ENCODE assay signal across 18 cellular contexts in the genomic region with DNA sequence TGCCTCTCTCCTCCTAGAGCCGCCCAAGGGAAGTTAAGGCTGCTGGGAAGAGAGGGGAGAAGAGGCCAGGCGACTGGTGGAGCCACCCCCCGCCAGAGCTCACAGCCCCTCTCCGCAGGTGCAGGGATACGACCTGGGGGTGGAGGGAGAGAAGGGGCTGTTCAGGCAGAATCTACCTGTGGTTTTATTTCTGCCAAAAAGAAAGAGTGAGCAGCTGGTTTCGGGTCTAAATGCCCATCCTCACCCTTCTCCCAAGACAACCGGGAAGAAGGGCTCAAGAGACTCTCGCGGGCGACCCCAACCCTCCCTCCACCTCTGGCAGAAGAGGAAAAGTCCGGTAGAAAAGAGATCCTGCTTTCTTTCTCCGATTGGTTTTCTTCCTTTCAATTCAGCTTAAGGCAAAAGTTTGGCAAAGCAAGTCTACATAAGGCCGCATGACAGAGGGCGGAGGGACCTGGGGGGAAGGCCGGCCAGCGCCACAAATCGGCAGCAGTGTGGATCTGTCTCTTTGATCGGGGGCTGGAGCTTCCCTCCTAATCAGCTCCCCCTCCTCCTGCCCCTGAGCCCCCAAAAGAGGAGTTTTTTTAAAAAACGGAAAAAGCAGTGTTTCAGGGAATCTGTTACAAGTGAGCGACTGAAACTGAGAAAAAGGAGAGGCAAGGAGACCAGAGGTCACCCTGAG. TPM values are rescaled to one million over a fixed set of nuclear protein-coding genes. Genes with fewer than 3 reads are reported as not detected.
DNase-seq lines count a peak whose midpoint lies in the region; ATAC-seq and TF ChIP-seq lines count a peak whose summit lies in the region.
"Had no signal": no experiment of that assay in that cellular context is flagged by ENCODE, and none has a peak within 500 bp of the region (broad histone marks: within the 10 kb centered on the region; RNA-seq: fewer than 3 reads in every experiment).

No MANE protein-coding gene starts in this region.

- peak overlapping the region; percentile 16 for H3K27ac Mint-ChIP-seq in activated CD4-positive, alpha-beta memory T cell treated with anti-CD3 and anti-CD28 coated beads, Interleukin-2, amount 10 ng/mL, durations not matched to agents 7 days and 5 days
- peak overlapping the region; percentile 27 to 70 (median 50) for H3K27ac Mint-ChIP-seq in immature natural killer cell
- H3K27ac Mint-ChIP-seq: activated T-cell treated with anti-CD3 and anti-CD28 coated beads, Interleukin-2, amount 50 U/mL, for 72 hours; nephron had no signal

- H3K27ac ChIP-seq in A673 (ENCODE audit: low read depth, low read length, poor library complexity, severe bottlenecking): peak overlapping the region; percentile 47
- peak overlapping the region; percentile 98 for H3K27ac ChIP-seq in BLaER1
- H3K27ac ChIP-seq: thyroid gland had no signal

- CTCF ChIA-PET in A673 (lab: Charles Lee): no interaction called here
- CTCF ChIA-PET in activated CD4-positive, alpha-beta memory T cell treated with anti-CD3 and anti-CD28 coated beads, Interleukin-2, amount 10 ng/mL, durations not matched to agents 7 days and 5 days (lab: Charles Lee): no interaction called here

- H3K9me3 ChIP-seq in A673 (ENCODE audit: low read depth, low read length, poor library complexity, severe bottlenecking) (no peaks in the 10 kb centered on the region), BLaER1 (no peaks in the 10 kb centered on the region), MG63 (no peaks in the 10 kb centered on the region)
- H3K9me3 ChIP-seq: BE2C, thyroid gland had no signal

- H3K27me3 Mint-ChIP-seq in activated CD4-positive, alpha-beta memory T cell treated with anti-CD3 and anti-CD28 coated beads, Interleukin-2, amount 10 ng/mL, durations not matched to agents 7 days and 5 days: no peaks in the 10 kb centered on the region
- peaks cover 15 to 21% (median 19%) of the 10 kb centered on the region in 3 donors for H3K27me3 Mint-ChIP-seq in immature natural killer cell (ENCODE audit: low read depth in 3 of 3)

- ATAC-seq in HG03521 (IDR thresholded peaks at IDR 0.05; ENCODE audit: unreplicated experiment) (no peak), HG02588 (IDR thresholded peaks at IDR 0.05; ENCODE audit: unreplicated experiment) (no peak)
- ATAC-seq: activated T-cell treated with anti-CD3 and anti-CD28 coated beads, Interleukin-2, amount 50 U/mL, for 72 hours had no signal

- no peak for TF ChIP-seq CTCF in A673 (conservative IDR thresholded peaks at IDR 0.05; ENCODE audit: low read depth, low read length)

- no peaks in the 10 kb centered on the region for H3K36me3 ChIP-seq in A673 (ENCODE audit: insufficient read depth, low read length, poor library complexity, severe bottlenecking)
- H3K36me3 ChIP-seq in BLaER1: peaks cover 24% of the 10 kb centered on the region
- H3K36me3 ChIP-seq in MG63: no peaks in the 10 kb centered on the region
- H3K36me3 ChIP-seq: BE2C, thyroid gland had no signal

- no peaks in the 10 kb centered on the region for H4K20me1 ChIP-seq in BLaER1

- intact Hi-C loops in A673 (cut with micrococcal nuclease; ENCODE audit: unreplicated experiment): no loop called here

- H3K4me1 ChIP-seq in A673 (ENCODE audit: insufficient read depth, low read length, poor library complexity, severe bottlenecking) (peaks cover 31% of the 10 kb centered on the region), BLaER1 (peaks cover 94% of the 10 kb centered on the region)
- H3K4me1 ChIP-seq: BE2C, thyroid gland had no signal

- BruUV-seq in A673 (replicated peaks; lab: Mats Ljungman, UMichigan): no TSS peak

- H3K4me3 Mint-ChIP-seq in activated CD4-positive, alpha-beta memory T cell treated with anti-CD3 and anti-CD28 coated beads, Interleukin-2, amount 10 ng/mL, durations not matched to agents 7 days and 5 days: no peak overlapping the region
- H3K4me3 Mint-ChIP-seq in immature natural killer cell: no peak overlapping the region
- H3K4me3 Mint-ChIP-seq: activated T-cell treated with anti-CD3 and anti-CD28 coated beads, Interleukin-2, amount 50 U/mL, for 72 hours; nephron had no signal

- POLR2A ChIA-PET in A673 (lab: Charles Lee; ENCODE audit: low non-redundant PET): no interaction called here
- POLR2A ChIA-PET in activated CD4-positive, alpha-beta memory T cell treated with anti-CD3 and anti-CD28 coated beads, Interleukin-2, amount 10 ng/mL, durations not matched to agents 7 days and 5 days (lab: Charles Lee): interaction anchor here (11.8 kb wide), 1 partner anchor 10 kb away, joined by 557 read pairs; a partner anchor contains a TSS

- peaks cover 73% of the 10 kb centered on the region for H3K36me3 Mint-ChIP-seq in activated CD4-positive, alpha-beta memory T cell treated with anti-CD3 and anti-CD28 coated beads, Interleukin-2, amount 10 ng/mL, durations not matched to agents 7 days and 5 days (ENCODE audit: low read depth)
- H3K36me3 Mint-ChIP-seq in immature natural killer cell: peaks cover 5 to 18% (median 10%) of the 10 kb centered on the region in 3 donors

- DNase-seq in A673 (ENCODE audit: low spot score) (no peak), immature natural killer cell (no peak), D341Med (ENCODE audit: low spot score) (no peak), MG63 (no peak)
- DNase-seq in activated CD4-positive, alpha-beta memory T cell treated with anti-CD3 and anti-CD28 coated beads, Interleukin-2, amount 10 ng/mL, durations not matched to agents 7 days and 5 days: no peak
- DNase-seq: activated CD4-positive, alpha-beta T cell treated with anti-CD3 and anti-CD28 coated beads for 48 hours; activated T-cell treated with anti-CD3 and anti-CD28 coated beads, Interleukin-2, amount 50 U/mL, for 72 hours; BE2C; mammary epithelial cell; MM.1S; NCI-H1694 treated with DMSO at 0.1 percent for 48 hours; stimulated activated CD4-positive, alpha-beta T cell treated with anti-CD3 and anti-CD28 coated beads, Interleukin-12 subunit alpha, Interleukin-12 subunit beta, amount 100 ng/mL, for 4 hours; thyroid gland had no signal

- H3K4me3 ChIP-seq in A673 (ENCODE audit: low read depth, low read length, poor library complexity, severe bottlenecking) (no peak overlapping the region), BLaER1 (no peak overlapping the region), MG63 (no peak overlapping the region)
- H3K4me3 ChIP-seq: thyroid gland had no signal

- H3K27me3 ChIP-seq in A673 (replicated peaks; ENCODE audit: insufficient read depth, low read depth, low read length, poor library complexity) (no peaks in the 10 kb centered on the region), BLaER1 (no peaks in the 10 kb centered on the region), MG63 (no peaks in the 10 kb centered on the region)
- H3K27me3 ChIP-seq: BE2C, thyroid gland had no signal

- H3K9me3 Mint-ChIP-seq in activated CD4-positive, alpha-beta memory T cell treated with anti-CD3 and anti-CD28 coated beads, Interleukin-2, amount 10 ng/mL, durations not matched to agents 7 days and 5 days: no peaks in the 10 kb centered on the region
- no peaks in the 10 kb centered on the region for H3K9me3 Mint-ChIP-seq in immature natural killer cell
- H3K9me3 Mint-ChIP-seq: activated T-cell treated with anti-CD3 and anti-CD28 coated beads, Interleukin-2, amount 50 U/mL, for 72 hours; nephron had no signal

- H3K4me1 Mint-ChIP-seq in activated CD4-positive, alpha-beta memory T cell treated with anti-CD3 and anti-CD28 coated beads, Interleukin-2, amount 10 ng/mL, durations not matched to agents 7 days and 5 days: peaks cover 65% of the 10 kb centered on the region
- H3K4me1 Mint-ChIP-seq in immature natural killer cell: peaks cover 57 to 65% of the 10 kb centered on the region in 2 donors

- peak overlapping the region; percentile 65 for H3K9ac ChIP-seq in BLaER1

- H3K4me2 ChIP-seq in BLaER1: peak overlapping the region; percentile 72

RNA-seq across cellular contexts. Expression of a gene that starts 16.3 kb away (rescaled TPM):
- total RNA-seq in A673 (2021): 0.84 and 1.7 TPM in 2 replicates
- 10 to 100 TPM; 86.5 to 88.7 TPM for total RNA-seq in activated CD4-positive, alpha-beta memory T cell treated with anti-CD3 and anti-CD28 coated beads, Interleukin-2, amount 10 ng/mL, durations not matched to agents 7 days and 5 days
- 10 to 100 TPM in 1 of 3 donors, 1 to 10 TPM in 2; 5.0 to 20.8 (median 7.5) TPM for polyA plus RNA-seq in immature natural killer cell
- 0.64 and 0.82 TPM in 2 replicates for total RNA-seq in MG63 (2014; rRNA removed; shearing (Covaris generic); ENCODE audit: low replicate concordance)

RNA-seq across cellular contexts. Expression of a gene that starts 29.5 kb away (rescaled TPM):
- not detected in 2 replicates for total RNA-seq in A673 (2021)
- not detected for total RNA-seq in activated CD4-positive, alpha-beta memory T cell treated with anti-CD3 and anti-CD28 coated beads, Interleukin-2, amount 10 ng/mL, durations not matched to agents 7 days and 5 days
- 1 to 10 TPM in 2 of 3 donors, under 1 TPM in 1; 0.44 to 1.4 (median 1.2) TPM for polyA plus RNA-seq in immature natural killer cell
- 8.1 and 16.3 TPM in 2 replicates for total RNA-seq in MG63 (2014; rRNA removed; shearing (Covaris generic); ENCODE audit: low replicate concordance)
- polyA plus RNA-seq: keratinocyte, mammary epithelial cell had no signal

Comparison
In these comparisons a context has a peak if more than half of its experiments do, and no peak if none do; other contexts are left out.
1. RNA of a gene that starts 16.3 kb away (total RNA-seq): 86.5 to 88.7 TPM in activated CD4-positive, alpha-beta memory T cell treated with anti-CD3 and anti-CD28 coated beads, Interleukin-2, amount 10 ng/mL, durations not matched to agents 7 days and 5 days; 0.84 to 1.7 TPM in A673 and 0.64 to 0.82 TPM in MG63; every median in the first group is over 10 times any median in the second.